17 cellular contexts compared by ENCODE assay signal in genomic region chr17:71530227-71530626, GRCh38.
DNase-seq lines count a peak whose midpoint lies in the region; ATAC-seq, FAIRE-seq and TF ChIP-seq lines count a peak whose summit lies in the region.
"Had no signal": no experiment of that assay in that cellular context is flagged by ENCODE, and none has a peak within 500 bp of the region (broad histone marks: within the 10 kb centered on the region; RNA-seq: fewer than 3 reads in every experiment).

No MANE protein-coding gene starts in this region.

- DNase-seq in AG10803 (ENCODE audit: low read depth) (peak; percentile 33), HS-5 (ENCODE audit: low read depth) (peak; percentile 34), astrocyte (ENCODE audit: low read depth) (peak; percentile 74), kidney tubule cell (ENCODE audit: low spot score) (peak; percentile 6)
- DNase-seq: ACHN; CD8-positive, alpha-beta T cell; DMS79 treated with DMSO at 0.1 percent for 48 hours; H9; NCI-H1092; NCI-H2107; NCI-H446; SHP77 had no signal

- no peaks in the 10 kb centered on the region for H4K20me1 ChIP-seq in astrocyte (ENCODE audit: insufficient read depth, low read length)

- H3K27me3 ChIP-seq in astrocyte (ENCODE audit: insufficient read depth, low read length): no peaks in the 10 kb centered on the region

- H3K9ac ChIP-seq in astrocyte (ENCODE audit: low read length): no peak overlapping the region

- FAIRE-seq in astrocyte (lab: Jason Lieb, UNC): no peak
- FAIRE-seq: D721Med had no signal

- H3K4me3 ChIP-seq in AG10803 (ENCODE audit: low read length) (no peak overlapping the region), astrocyte (ENCODE audit: insufficient read depth, low read depth, low read length) (no peak overlapping the region)

- H3K36me3 Mint-ChIP-seq in astrocyte (ENCODE audit: low read depth, unreplicated experiment): no peaks in the 10 kb centered on the region
- H3K36me3 Mint-ChIP-seq: CD8-positive, alpha-beta T cell had no signal

- H3K4me3 Mint-ChIP-seq in astrocyte (ENCODE audit: unreplicated experiment): no peak overlapping the region
- H3K4me3 Mint-ChIP-seq: CD8-positive, alpha-beta T cell; H9 had no signal

- H3K4me1 Mint-ChIP-seq in astrocyte (ENCODE audit: low read depth, unreplicated experiment): peaks cover 4% of the 10 kb centered on the region

- no peaks in the 10 kb centered on the region for H3K9me3 ChIP-seq in astrocyte (ENCODE audit: insufficient read depth, low read depth, low read length)

- H3K27ac ChIP-seq in astrocyte (ENCODE audit: low read depth, low read length): no peak overlapping the region

- H3K79me2 ChIP-seq in astrocyte (ENCODE audit: insufficient read depth, low read length): no peaks in the 10 kb centered on the region

- H3K9me3 Mint-ChIP-seq in astrocyte (ENCODE audit: unreplicated experiment): peaks cover 3% of the 10 kb centered on the region

- ATAC-seq in HG02642 (IDR thresholded peaks at IDR 0.05; ENCODE audit: poor library complexity, unreplicated experiment): no peak
- no peak for ATAC-seq in HG03342 (IDR thresholded peaks at IDR 0.05; ENCODE audit: unreplicated experiment)
- ATAC-seq in HG03565 (IDR thresholded peaks at IDR 0.05; ENCODE audit: unreplicated experiment): no peak
- ATAC-seq in GM21825 (IDR thresholded peaks at IDR 0.05; ENCODE audit: unreplicated experiment): no peak
- ATAC-seq: CD8-positive, alpha-beta T cell had no signal

- H3K27ac Mint-ChIP-seq in astrocyte (ENCODE audit: unreplicated experiment): no peak overlapping the region
- H3K27ac Mint-ChIP-seq: CD8-positive, alpha-beta T cell; H9 had no signal

- TF ChIP-seq CTCF in AG10803 (conservative IDR thresholded peaks at IDR 0.05; ENCODE audit: low read length) (no peak), astrocyte (IDR thresholded peaks at IDR 0.05; ENCODE audit: insufficient read depth, low read depth, low read length) (no peak)

- no peaks in the 10 kb centered on the region for H3K4me1 ChIP-seq in astrocyte (ENCODE audit: insufficient read depth, low read length)

- no peak overlapping the region for H2AFZ ChIP-seq in astrocyte (ENCODE audit: low read depth, low read length)

- no peak overlapping the region for H3K4me2 ChIP-seq in astrocyte (ENCODE audit: low read length)

- H3K36me3 ChIP-seq in astrocyte (ENCODE audit: insufficient read depth, low read length): no peaks in the 10 kb centered on the region

- peaks cover 5% of the 10 kb centered on the region for H3K27me3 Mint-ChIP-seq in astrocyte (ENCODE audit: low read depth, unreplicated experiment)

Comparison
In these comparisons a context has a peak if more than half of its experiments do, and no peak if none do; other contexts are left out.
1. DNase-seq: peak in every context shown above with its lines; median percentile 74 in astrocyte; 34 in HS-5; 33 in AG10803; 6 in kidney tubule cell.